ENCODE assay signal across 6 cellular contexts in genomic region chr6:101275251-101275650, GRCh38.
"Had no signal": no experiment of that assay in that cellular context is flagged by ENCODE, and none has a peak within 500 bp of the region (broad histone marks: within the 10 kb centered on the region; RNA-seq: fewer than 3 reads in every experiment).

No MANE protein-coding gene starts in this region.

- DNase-seq: GM23248, GOT3, H7, HCEC 1CT, IMR-90 had no signal

- ATAC-seq: K562 had no signal

- H3K4me3 ChIP-seq: GM23248, K562 had no signal
